ENCODE assay signal across 23 cellular contexts in the genomic region with DNA sequence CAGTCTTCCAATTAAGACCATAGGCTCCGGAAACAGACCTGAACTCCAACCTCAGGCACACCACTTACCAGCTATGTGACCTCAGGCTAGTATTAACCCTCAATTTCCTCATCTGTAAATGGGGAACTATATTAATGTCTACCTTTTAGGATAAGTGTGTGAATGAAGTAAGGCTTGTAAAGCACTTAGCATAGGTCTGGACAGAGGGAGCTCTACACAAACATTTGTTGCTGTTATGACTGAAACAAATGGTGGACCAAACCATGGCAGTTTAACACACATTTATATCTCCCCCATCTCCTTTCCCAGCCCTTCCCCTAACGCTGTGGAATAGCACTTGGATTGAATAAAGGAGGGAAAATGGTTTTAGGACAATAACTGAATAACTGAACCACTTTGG. TPM values are rescaled to one million over a fixed set of nuclear protein-coding genes. Genes with fewer than 3 reads are reported as not detected.
DNase-seq lines count a peak whose midpoint lies in the region; TF ChIP-seq lines count a peak whose summit lies in the region.
"Had no signal": no experiment of that assay in that cellular context is flagged by ENCODE, and none has a peak within 500 bp of the region (broad histone marks: within the 10 kb centered on the region; RNA-seq: fewer than 3 reads in every experiment).

No MANE protein-coding gene starts in this region.

- peaks cover 8% of the 10 kb centered on the region for H3K27me3 Mint-ChIP-seq in activated T-cell treated with anti-CD3 and anti-CD28 coated beads, Interleukin-2, amount 50 U/mL, for 24 hours
- H3K27me3 Mint-ChIP-seq: stimulated activated memory B cell treated with anti-CD40 and anti-IgM and Interleukin-4, amounts not matched to agents 10 μg/mL and 1 μg/mL and 100 μg/mL, for 72 hours had no signal

- CTCF ChIA-PET in HEK293T (lab: Yijun Ruan, JAX), result no interaction called here

- no peak for DNase-seq in activated T-cell treated with anti-CD3 and anti-CD28 coated beads, Interleukin-2, amount 50 U/mL, for 24 hours
- no peak for DNase-seq in activated T-cell treated with anti-CD3 and anti-CD28 coated beads for 4 hours
- peak; percentile 50 for DNase-seq in M059J (ENCODE audit: low read depth)
- DNase-seq in OCI-M1 (lab: John Stamatoyannopoulos, UW), result peak; percentile 9
- DNase-seq in dermis blood vessel endothelial cell, result peak; percentile 36
- no peak for DNase-seq in NCI-H69 (lab: John Stamatoyannopoulos, UW)
- no peak for DNase-seq in HEK293T (ENCODE audit: extremely low spot score)
- no peak for DNase-seq in DMS53 treated with DMSO at 0.1 percent for 48 hours (lab: John Stamatoyannopoulos, UW; ENCODE audit: unreplicated experiment)
- DNase-seq: activated CD4-positive, alpha-beta T cell treated with anti-CD3 and anti-CD28 coated beads, Interleukin-2, amount 50 U/mL, for 4 hours; activated effector memory CD4-positive, alpha-beta T cell treated with Interleukin-2 at 50 U/mL for 16 hours; caudate nucleus; erythroblast; glutamatergic neuron; H7; Kasumi-1; mesenchymal stem cell; NCI-H446; NCI-H82; pancreas; T-helper 9 cell; upper lobe of left lung had no signal

- POLR2A ChIA-PET in HEK293T (lab: Yijun Ruan, JAX), result no interaction called here

- peaks cover 41% of the 10 kb centered on the region for H3K36me3 Mint-ChIP-seq in activated T-cell treated with anti-CD3 and anti-CD28 coated beads, Interleukin-2, amount 50 U/mL, for 24 hours (ENCODE audit: low read depth)
- H3K36me3 Mint-ChIP-seq: stimulated activated memory B cell treated with anti-CD40 and anti-IgM and Interleukin-4, amounts not matched to agents 10 μg/mL and 1 μg/mL and 100 μg/mL, for 72 hours; WTC11 had no signal

- H3K4me1 Mint-ChIP-seq in activated T-cell treated with anti-CD3 and anti-CD28 coated beads, Interleukin-2, amount 50 U/mL, for 24 hours (ENCODE audit: low read depth), result peaks cover 78% of the 10 kb centered on the region
- H3K4me1 Mint-ChIP-seq: WTC11 had no signal

- peak overlapping the region; percentile 93 for H3K27ac Mint-ChIP-seq in activated T-cell treated with anti-CD3 and anti-CD28 coated beads, Interleukin-2, amount 50 U/mL, for 24 hours
- H3K27ac Mint-ChIP-seq: stimulated activated memory B cell treated with anti-CD40 and anti-IgM and Interleukin-4, amounts not matched to agents 10 μg/mL and 1 μg/mL and 100 μg/mL, for 72 hours; WTC11 had no signal

- no peak overlapping the region for H3K4me3 Mint-ChIP-seq in activated T-cell treated with anti-CD3 and anti-CD28 coated beads, Interleukin-2, amount 50 U/mL, for 24 hours
- H3K4me3 Mint-ChIP-seq: stimulated activated memory B cell treated with anti-CD40 and anti-IgM and Interleukin-4, amounts not matched to agents 10 μg/mL and 1 μg/mL and 100 μg/mL, for 72 hours; WTC11 had no signal

- H3K9me3 Mint-ChIP-seq in activated T-cell treated with anti-CD3 and anti-CD28 coated beads, Interleukin-2, amount 50 U/mL, for 24 hours, result peaks cover 9% of the 10 kb centered on the region

TF ChIP-seq in HEK293T, 16 proteins besides CTCF, POLR2A, EP300 and RAD21:
- no peak for TF ChIP-seq FOXK2 (IDR thresholded peaks at IDR 0.05)
- no peak for TF ChIP-seq NFRKB (IDR thresholded peaks at IDR 0.05)
- TF ChIP-seq CTBP1 (IDR thresholded peaks at IDR 0.05; ENCODE audit: borderline replicate concordance), result no peak
- no peak for TF ChIP-seq LEF1 (IDR thresholded peaks at IDR 0.05; ENCODE audit: borderline replicate concordance)
- TF ChIP-seq BHLHE40 (IDR thresholded peaks at IDR 0.05; ENCODE audit: borderline replicate concordance), result no peak
- TF ChIP-seq ZNF384 (IDR thresholded peaks at IDR 0.05), result no peak
- no peak for TF ChIP-seq HDGF (IDR thresholded peaks at IDR 0.05; ENCODE audit: borderline replicate concordance)
- no peak for TF ChIP-seq TARDBP (IDR thresholded peaks at IDR 0.05)
- TF ChIP-seq ELF4 (IDR thresholded peaks at IDR 0.05), result no peak
- no peak for TF ChIP-seq FOXA1 (IDR thresholded peaks at IDR 0.05)
- TF ChIP-seq, protein P1, sequence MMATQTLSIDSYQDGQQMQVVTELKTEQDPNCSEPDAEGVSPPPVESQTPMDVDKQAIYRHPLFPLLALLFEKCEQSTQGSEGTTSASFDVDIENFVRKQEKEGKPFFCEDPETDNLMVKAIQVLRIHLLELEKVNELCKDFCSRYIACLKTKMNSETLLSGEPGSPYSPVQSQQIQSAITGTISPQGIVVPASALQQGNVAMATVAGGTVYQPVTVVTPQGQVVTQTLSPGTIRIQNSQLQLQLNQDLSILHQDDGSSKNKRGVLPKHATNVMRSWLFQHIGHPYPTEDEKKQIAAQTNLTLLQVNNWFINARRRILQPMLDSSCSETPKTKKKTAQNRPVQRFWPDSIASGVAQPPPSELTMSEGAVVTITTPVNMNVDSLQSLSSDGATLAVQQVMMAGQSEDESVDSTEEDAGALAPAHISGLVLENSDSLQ (IDR thresholded peaks at IDR 0.05), result no peak
TF ChIP-seq in HEK293T: peak in this region for 0.

RNA-seq across cellular contexts. Expression of a gene that starts 48.7 kb away (rescaled TPM):
- 5.5 and 11.9 TPM in 2 replicates for total RNA-seq in M059J (2014; rRNA removed; shearing (Covaris generic))
- 1.5 and 1.9 TPM in 2 replicates for total RNA-seq in dermis blood vessel endothelial cell

Comparison
In these comparisons a context has a peak if more than half of its experiments do, and no peak if none do; other contexts are left out.
1. DNase-seq: peak in M059J (single experiment), OCI-M1 (single experiment) and dermis blood vessel endothelial cell (single experiment); none in activated T-cell treated with anti-CD3 and anti-CD28 coated beads, Interleukin-2, amount 50 U/mL, for 24 hours (single experiment), activated T-cell treated with anti-CD3 and anti-CD28 coated beads for 4 hours (single experiment), NCI-H69 (single experiment), HEK293T (single experiment) and DMS53 treated with DMSO at 0.1 percent for 48 hours (single experiment).